Comparison of ENCODE assay signal across 8 cellular contexts in the genomic region with DNA sequence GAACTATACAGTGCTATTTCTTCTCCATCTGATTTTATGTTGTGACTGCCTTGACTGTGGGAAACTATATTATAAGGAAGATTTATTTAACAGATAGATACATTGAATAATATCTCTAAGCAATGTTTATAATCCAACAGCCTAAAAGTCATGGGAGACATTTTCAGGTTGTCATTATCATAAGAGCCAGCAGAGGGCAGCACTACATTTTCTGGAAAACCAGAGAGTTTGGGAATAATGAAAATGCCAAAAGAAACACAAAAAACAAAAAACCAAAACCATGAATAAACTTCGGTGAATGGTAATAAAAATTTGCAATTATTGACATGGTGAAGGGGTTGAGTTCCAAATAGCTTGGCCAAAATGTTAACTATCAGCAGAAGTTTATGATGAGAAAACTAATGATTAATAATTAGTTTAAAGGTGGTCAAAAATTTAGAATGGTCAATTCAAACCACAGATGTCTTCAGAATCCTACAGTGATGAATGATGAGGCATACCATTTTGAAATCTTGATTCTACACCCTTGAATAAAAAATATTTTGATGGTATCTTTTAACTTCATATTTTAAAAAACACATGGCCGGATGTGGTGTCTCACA. TPM values are rescaled to one million over a fixed set of nuclear protein-coding genes. Genes with fewer than 3 reads are reported as not detected.
A peak's percentile ranks its signal among the peaks of the same experiment; 100 is the strongest.
DNase-seq lines count a peak whose midpoint lies in the region; ATAC-seq and TF ChIP-seq lines count a peak whose summit lies in the region.

No MANE protein-coding gene starts in this region.

- peaks cover 62% of the 10 kb centered on the region for H3K36me3 Mint-ChIP-seq in activated naive CD8-positive, alpha-beta T cell treated with anti-CD3 and anti-CD28 coated beads, Interleukin-2, amount 50 U/mL, for 24 hours (ENCODE audit: low read depth)

- DNase-seq in right atrium auricular region (ENCODE audit: low spot score) (no peak), right cardiac atrium (no peak), NCI-H128 (lab: John Stamatoyannopoulos, UW; ENCODE audit: unreplicated experiment) (peak; percentile 2), iPS DF 6.9 (ENCODE audit: low read depth, low spot score) (peak; percentile 25), superior temporal gyrus (ENCODE audit: extremely low spot score) (peak; percentile 87), GM19238 (ENCODE audit: insufficient read length, low spot score) (no peak)
- DNase-seq in activated naive CD8-positive, alpha-beta T cell treated with anti-CD3 and anti-CD28 coated beads, Interleukin-2, amount 50 U/mL, for 24 hours: peak; percentile 28

- H3K4me1 Mint-ChIP-seq in activated naive CD8-positive, alpha-beta T cell treated with anti-CD3 and anti-CD28 coated beads, Interleukin-2, amount 50 U/mL, for 24 hours: peaks cover 37% of the 10 kb centered on the region

- no peak overlapping the region for H3K4me3 Mint-ChIP-seq in activated naive CD8-positive, alpha-beta T cell treated with anti-CD3 and anti-CD28 coated beads, Interleukin-2, amount 50 U/mL, for 24 hours

- no peaks in the 10 kb centered on the region for H3K9me3 ChIP-seq in right atrium auricular region
- no peaks in the 10 kb centered on the region for H3K9me3 ChIP-seq in right cardiac atrium (ENCODE audit: control insufficient read depth, low read length)
- H3K9me3 ChIP-seq in iPS DF 6.9 (ENCODE audit: control insufficient read depth, insufficient read depth, low read length): no peaks in the 10 kb centered on the region

- no peak overlapping the region for H3K4me3 ChIP-seq in right atrium auricular region
- no peak overlapping the region for H3K4me3 ChIP-seq in right cardiac atrium (ENCODE audit: low read length)
- H3K4me3 ChIP-seq in iPS DF 6.9 (ENCODE audit: low read length): no peak overlapping the region

- H3K4me1 ChIP-seq in right atrium auricular region (peaks cover 0 to 14% of the 10 kb centered on the region in 2 donors), right cardiac atrium (ENCODE audit: control insufficient read depth, insufficient read depth, low read length) (peaks cover 2% of the 10 kb centered on the region), iPS DF 6.9 (ENCODE audit: control insufficient read depth, insufficient read depth, low read length) (peaks cover 1% of the 10 kb centered on the region; the same call in 1 of the 2 replicates)

- 62% methylated on average over 2 of the region's 2 CpGs for WGBS in right cardiac atrium
- no CpG with 5 or more reads among the region's 2 CpGs for WGBS in iPS DF 6.9 (ENCODE audit: insufficient coverage, insufficient read length)

- ATAC-seq in right cardiac atrium: no peak
- no peak for ATAC-seq in activated naive CD8-positive, alpha-beta T cell treated with anti-CD3 and anti-CD28 coated beads, Interleukin-2, amount 50 U/mL, for 24 hours
- ATAC-seq in GM18858 (IDR thresholded peaks at IDR 0.05; ENCODE audit: unreplicated experiment): no peak

- intact Hi-C loops in right cardiac atrium (cut with DNase I): loop anchor here in 2 of 4 donors (10.0 kb wide), 2 partner anchors 100 to 110 kb away; partner anchors contain the start of gene ZDBF2 (in 1 of the 2)

- H3K36me3 ChIP-seq in right atrium auricular region (peaks cover 30% of the 10 kb centered on the region), iPS DF 6.9 (ENCODE audit: control insufficient read depth, insufficient read depth, low read length) (peaks cover 22% of the 10 kb centered on the region; the same call in 1 of the 2 replicates)

- H3K27ac ChIP-seq in right atrium auricular region: no peak overlapping the region
- H3K27ac ChIP-seq in right cardiac atrium (ENCODE audit: low read length): no peak overlapping the region
- no peak overlapping the region for H3K27ac ChIP-seq in iPS DF 6.9 (ENCODE audit: low read length)

- no peak overlapping the region for H3K27ac Mint-ChIP-seq in activated naive CD8-positive, alpha-beta T cell treated with anti-CD3 and anti-CD28 coated beads, Interleukin-2, amount 50 U/mL, for 24 hours

- TF ChIP-seq CTCF in right atrium auricular region (IDR thresholded peaks at IDR 0.05): peak; percentile 44 to 76

- H3K27me3 Mint-ChIP-seq in activated naive CD8-positive, alpha-beta T cell treated with anti-CD3 and anti-CD28 coated beads, Interleukin-2, amount 50 U/mL, for 24 hours: no peaks in the 10 kb centered on the region

- H3K9me3 Mint-ChIP-seq in activated naive CD8-positive, alpha-beta T cell treated with anti-CD3 and anti-CD28 coated beads, Interleukin-2, amount 50 U/mL, for 24 hours: no peaks in the 10 kb centered on the region

- no peaks in the 10 kb centered on the region for H3K27me3 ChIP-seq in right atrium auricular region
- H3K27me3 ChIP-seq in right cardiac atrium (ENCODE audit: control insufficient read depth, insufficient read depth): no peaks in the 10 kb centered on the region
- no peaks in the 10 kb centered on the region for H3K27me3 ChIP-seq in iPS DF 6.9 (ENCODE audit: control insufficient read depth, insufficient read depth, low read length)

RNA-seq across cellular contexts. Expression of gene EEF1B2, which starts 4.7 kb away (rescaled TPM):
- total RNA-seq in right atrium auricular region (100 to 1,000 TPM; 212 to 254 TPM), right cardiac atrium (100 to 1,000 TPM; 258 to 346 (median 302) TPM)
- polyA plus RNA-seq in right cardiac atrium: 283 TPM

RNA-seq across cellular contexts. Expression of gene NDUFS1, which starts 5.1 kb away (rescaled TPM):
- 100 to 1,000 TPM; 183 to 388 TPM for total RNA-seq in right atrium auricular region
- total RNA-seq in right cardiac atrium: 100 to 1,000 TPM; 250 to 299 (median 253) TPM
- 132 TPM for polyA plus RNA-seq in right cardiac atrium

Comparison
In these comparisons a context has a peak if more than half of its experiments do, and no peak if none do; other contexts are left out.
1. DNase-seq: peak in NCI-H128 (single experiment), activated naive CD8-positive, alpha-beta T cell treated with anti-CD3 and anti-CD28 coated beads, Interleukin-2, amount 50 U/mL, for 24 hours (single experiment), iPS DF 6.9 (single experiment) and superior temporal gyrus (single experiment); none in right atrium auricular region (single experiment), right cardiac atrium (0 of 3) and GM19238 (single experiment).